8 cellular contexts compared by ENCODE assay signal in the genomic region with DNA sequence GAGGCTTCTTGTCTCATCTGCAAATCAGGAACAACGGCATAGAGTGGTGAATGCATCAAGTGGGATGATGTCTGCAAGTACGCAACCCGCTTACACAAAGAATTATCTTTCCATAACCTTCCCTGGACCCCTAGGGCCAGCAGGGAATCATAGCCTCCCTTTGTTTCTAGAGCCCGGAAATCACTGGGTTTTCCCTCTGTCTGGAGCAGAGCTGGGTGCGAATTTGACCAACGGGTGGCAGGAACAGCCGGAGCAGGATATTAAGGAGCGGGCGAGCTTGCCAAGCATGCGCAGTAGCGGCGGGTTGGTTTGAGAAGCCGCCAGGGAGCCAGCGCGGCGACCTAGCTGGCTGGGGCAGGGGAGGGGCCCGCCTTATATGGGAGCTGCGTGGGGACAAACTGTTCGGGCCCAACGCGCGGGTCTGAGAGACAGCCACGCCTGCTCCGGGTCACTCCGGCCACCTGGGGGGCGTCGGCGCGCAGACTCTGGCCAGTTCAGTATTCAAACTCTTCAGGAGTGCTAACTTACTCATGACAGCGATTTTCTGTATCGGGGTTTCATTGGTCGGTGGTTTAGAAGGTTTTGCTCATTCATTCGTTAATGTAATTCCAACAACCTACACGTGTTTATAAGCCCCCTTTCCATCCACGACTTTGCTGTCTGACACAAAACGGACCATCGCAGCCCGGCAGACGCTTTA. TPM values are rescaled to one million over a fixed set of nuclear protein-coding genes. Genes with fewer than 3 reads are reported as not detected.
DNase-seq lines count a peak whose midpoint lies in the region; TF ChIP-seq lines count a peak whose summit lies in the region.

No MANE protein-coding gene starts in this region.

- 5 to 8% methylated on average over 39 of the region's 39 CpGs for WGBS in sigmoid colon, 2 donors

- H3K27ac ChIP-seq in iPS-18a (ENCODE audit: low read length), result no peak overlapping the region
- H3K27ac ChIP-seq in sigmoid colon, result peak overlapping the region; percentile 69 to 81 (median 76)

- H3K9me3 ChIP-seq in iPS-18a (ENCODE audit: control insufficient read depth, low read depth, low read length) (no peaks in the 10 kb centered on the region), sigmoid colon (no peaks in the 10 kb centered on the region)

- H3K4me3 ChIP-seq in iPS-18a (ENCODE audit: low read length), result peak overlapping the region; percentile 74
- peak overlapping the region; percentile 38 to 94 (median 54) for H3K4me3 ChIP-seq in sigmoid colon

- TF ChIP-seq EP300 in sigmoid colon (IDR thresholded peaks at IDR 0.05), result peak in 1 of 4 donors; percentile 3

- H3K27me3 ChIP-seq in iPS-18a (ENCODE audit: control insufficient read depth, insufficient read depth, low read length) (peaks cover 6% of the 10 kb centered on the region), sigmoid colon (no peaks in the 10 kb centered on the region)

- peaks cover 63% of the 10 kb centered on the region for H3K4me1 Mint-ChIP-seq in brain

- peak overlapping the region; percentile 75 to 95 (median 84) for H3K4me3 Mint-ChIP-seq in brain

- TF ChIP-seq CTCF in brain (conservative IDR thresholded peaks at IDR 0.05) (no peak), sigmoid colon (IDR thresholded peaks at IDR 0.05) (no peak)

- H3K36me3 ChIP-seq in iPS-18a (ENCODE audit: control insufficient read depth, low read depth, low read length) (no peaks in the 10 kb centered on the region), sigmoid colon (no peaks in the 10 kb centered on the region)

- H3K27me3 Mint-ChIP-seq in brain, result peaks cover 4% of the 10 kb centered on the region

- peaks cover 5% of the 10 kb centered on the region for H3K36me3 Mint-ChIP-seq in brain

- intact Hi-C loops in sigmoid colon (cut with DNase I), result no loop called here

- DNase-seq in GM04504 (ENCODE audit: low read depth) (peak; percentile 33), HCEC 1CT (peak; percentile 80), NCI-H1092 treated with DMSO at 0.1 percent for 48 hours (lab: John Stamatoyannopoulos, UW) (peak; percentile 77), UCSD-AML1 (lab: John Stamatoyannopoulos, UW; ENCODE audit: unreplicated experiment) (peak; percentile 86), sigmoid colon (peak; percentile 95), NCI-H2081 treated with DMSO at 0.1 percent for 48 hours (lab: John Stamatoyannopoulos, UW) (no peak)

- H3K4me1 ChIP-seq in iPS-18a (ENCODE audit: control insufficient read depth, low read depth, low read length), result peaks cover 11% of the 10 kb centered on the region
- peaks cover 0 to 35% (median 32%) of the 10 kb centered on the region in 4 donors for H3K4me1 ChIP-seq in sigmoid colon

- peak overlapping the region in 3 of 5 experiments; percentile 73 to 82 (median 77) for H3K27ac Mint-ChIP-seq in brain

- no peak for TF ChIP-seq POLR2A in sigmoid colon (IDR thresholded peaks at IDR 0.05)

- H3K9me3 Mint-ChIP-seq in brain, result peaks cover 0 to 6% (median 2%) of the 10 kb centered on the region in 5 experiments

- H3K9ac ChIP-seq in iPS-18a (ENCODE audit: low read length), result peak overlapping the region; percentile 30

RNA-seq across cellular contexts. Expression of gene KIF16B, which starts 1.6 kb away (rescaled TPM):
- polyA plus RNA-seq in brain (ENCODE audit: insufficient read depth, low read depth, low replicate concordance) (2.5 TPM), sigmoid colon (10 to 100 TPM; 25.4 to 49.7 (median 25.8) TPM)
- 10 to 100 TPM; 18.9 to 22.4 (median 21.5) TPM for total RNA-seq in sigmoid colon
